Comparison of ENCODE assay signal across 9 cellular contexts in the genomic region with DNA sequence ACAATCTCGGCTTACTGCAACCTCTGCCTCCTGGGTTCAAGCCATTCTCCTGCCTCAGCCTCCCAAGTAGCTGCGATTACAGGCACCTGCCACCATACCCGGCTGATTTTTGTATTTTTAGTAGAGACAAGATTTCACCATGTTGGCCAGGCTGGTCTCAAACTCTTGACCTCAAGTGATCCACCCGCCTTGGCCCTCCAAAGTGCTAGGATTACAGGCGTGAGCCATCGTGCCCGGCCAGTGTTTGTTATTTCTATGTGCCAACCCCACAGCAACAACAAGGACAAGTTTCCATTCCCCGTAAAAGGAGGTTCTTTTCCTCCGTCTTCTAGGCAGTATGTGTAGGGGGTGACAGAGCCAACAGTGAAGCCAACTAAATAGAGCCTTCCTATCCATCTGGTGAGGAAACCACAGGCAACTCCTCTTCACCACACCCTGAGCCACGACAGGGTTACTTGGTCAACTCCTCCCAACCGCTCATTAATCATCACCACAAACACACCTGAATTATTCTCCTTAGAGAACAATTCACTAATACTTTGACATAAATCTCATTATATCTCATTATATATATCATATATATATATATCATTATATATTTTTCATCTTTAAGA. TPM values are rescaled to one million over a fixed set of nuclear protein-coding genes. Genes with fewer than 3 reads are reported as not detected.
DNase-seq lines count a peak whose midpoint lies in the region; ATAC-seq and TF ChIP-seq lines count a peak whose summit lies in the region.
"Had no signal": no experiment of that assay in that cellular context is flagged by ENCODE, and none has a peak within 500 bp of the region (broad histone marks: within the 10 kb centered on the region; RNA-seq: fewer than 3 reads in every experiment).

No MANE protein-coding gene starts in this region.

- H3K27me3 Mint-ChIP-seq in T-helper 1 cell treated with Interleukin-12 subunit alpha and Interleukin-12 subunit beta and Interleukin-4 antibody, amounts not matched to agents 30 μg/mL and 1 μg/mL, for 36 hours (ENCODE audit: low read depth) = no peaks in the 10 kb centered on the region
- no peaks in the 10 kb centered on the region for H3K27me3 Mint-ChIP-seq in activated naive CD8-positive, alpha-beta T cell

- peaks cover 65% of the 10 kb centered on the region for H3K4me1 Mint-ChIP-seq in T-helper 1 cell treated with Interleukin-12 subunit alpha and Interleukin-12 subunit beta and Interleukin-4 antibody, amounts not matched to agents 30 μg/mL and 1 μg/mL, for 36 hours (ENCODE audit: low read depth)
- H3K4me1 Mint-ChIP-seq in activated naive CD8-positive, alpha-beta T cell (ENCODE audit: low read depth) = peaks cover 87% of the 10 kb centered on the region

- H3K36me3 ChIP-seq in psoas muscle (ENCODE audit: insufficient read depth in 1 of 2, low read depth in 1 of 2) = no peaks in the 10 kb centered on the region
- H3K36me3 ChIP-seq: spleen had no signal

- H3K4me1 ChIP-seq in psoas muscle = peaks cover 74% of the 10 kb centered on the region

- peak; percentile 11 for DNase-seq in Jurkat, Clone E6-1 (ENCODE audit: low read depth, low spot score)
- peak in 1 of 2 donors; percentile 63 for DNase-seq in psoas muscle
- no peak for DNase-seq in effector CD8-positive, alpha-beta T cell (lab: John Stamatoyannopoulos, UW)
- no peak for DNase-seq in effector CD4-positive, alpha-beta T cell
- no peak for DNase-seq in D341Med (ENCODE audit: low spot score)
- DNase-seq: Calu3, spleen had no signal

- no peaks in the 10 kb centered on the region for H3K9me3 ChIP-seq in psoas muscle
- H3K9me3 ChIP-seq: spleen had no signal

- H3K4me3 Mint-ChIP-seq in T-helper 1 cell treated with Interleukin-12 subunit alpha and Interleukin-12 subunit beta and Interleukin-4 antibody, amounts not matched to agents 30 μg/mL and 1 μg/mL, for 36 hours = peak overlapping the region; percentile 5
- peak overlapping the region; percentile 60 for H3K4me3 Mint-ChIP-seq in activated naive CD8-positive, alpha-beta T cell

- peak in 2 of 4 donors; percentile 20 to 25 for ATAC-seq in psoas muscle

- H3K27ac Mint-ChIP-seq in T-helper 1 cell treated with Interleukin-12 subunit alpha and Interleukin-12 subunit beta and Interleukin-4 antibody, amounts not matched to agents 30 μg/mL and 1 μg/mL, for 36 hours = peak overlapping the region; percentile 53
- peak overlapping the region; percentile 88 for H3K27ac Mint-ChIP-seq in activated naive CD8-positive, alpha-beta T cell

- H3K4me3 ChIP-seq in Jurkat, Clone E6-1 (ENCODE audit: low read length) = no peak overlapping the region
- H3K4me3 ChIP-seq in psoas muscle = no peak overlapping the region
- H3K4me3 ChIP-seq: spleen had no signal

- H3K9me3 Mint-ChIP-seq in T-helper 1 cell treated with Interleukin-12 subunit alpha and Interleukin-12 subunit beta and Interleukin-4 antibody, amounts not matched to agents 30 μg/mL and 1 μg/mL, for 36 hours = no peaks in the 10 kb centered on the region
- H3K9me3 Mint-ChIP-seq in activated naive CD8-positive, alpha-beta T cell (ENCODE audit: low read depth) = no peaks in the 10 kb centered on the region

- H3K36me3 Mint-ChIP-seq in T-helper 1 cell treated with Interleukin-12 subunit alpha and Interleukin-12 subunit beta and Interleukin-4 antibody, amounts not matched to agents 30 μg/mL and 1 μg/mL, for 36 hours (ENCODE audit: low read depth) = peaks cover 22% of the 10 kb centered on the region
- H3K36me3 Mint-ChIP-seq in activated naive CD8-positive, alpha-beta T cell = peaks cover 12% of the 10 kb centered on the region

- TF ChIP-seq CTCF in psoas muscle (IDR thresholded peaks at IDR 0.05) = no peak

- intact Hi-C loops in psoas muscle (cut with DNase I) = no loop called here

- 36 to 66% (median 43%) methylated on average over 11 of the region's 11 CpGs for WGBS in psoas muscle, 3 donors

- peak overlapping the region; percentile 59 for H3K27ac ChIP-seq in psoas muscle

- no peaks in the 10 kb centered on the region for H3K27me3 ChIP-seq in psoas muscle (ENCODE audit: insufficient read depth in 3 of 3, low read length in 2 of 3)
- H3K27me3 ChIP-seq: spleen had no signal

RNA-seq across cellular contexts. Expression of gene FOXO1, which starts 25.5 kb away (rescaled TPM):
- 2.1 TPM for polyA plus RNA-seq in Jurkat, Clone E6-1 (2012; ENCODE audit: insufficient read depth, insufficient read length)
- 100 to 1,000 TPM in 2 of 4 donors, 10 to 100 TPM in 2; 54.3 to 160 (median 91.1) TPM for total RNA-seq in psoas muscle
- 10 to 100 TPM; 23.8 to 83.2 (median 68.3) TPM for polyA plus RNA-seq in psoas muscle
